ENCODE assay signal across 18 cellular contexts in genomic region chr14:95216013-95216412, GRCh38.
"Had no signal": no experiment of that assay in that cellular context is flagged by ENCODE, and none has a peak within 500 bp of the region (broad histone marks: within the 10 kb centered on the region; RNA-seq: fewer than 3 reads in every experiment).

No MANE protein-coding gene starts in this region.

- H3K36me3 ChIP-seq: brain microvascular endothelial cell, cardiac muscle cell, MG63 had no signal

- H3K27me3 ChIP-seq: brain microvascular endothelial cell, MG63 had no signal

- ATAC-seq: activated CD8-positive, alpha-beta memory T cell treated with anti-CD3 and anti-CD28 coated beads, Interleukin-2, amount 10 ng/mL, durations not matched to agents 7 days and 5 days; PC-3; WTC11 had no signal

- H3K9me3 ChIP-seq: MG63 had no signal

- H3K4me3 ChIP-seq: cardiac muscle cell, MG63 had no signal

- H3K27ac ChIP-seq: brain microvascular endothelial cell, cardiac muscle cell had no signal

- DNase-seq: activated CD4-positive, alpha-beta T cell treated with anti-CD3 and anti-CD28 coated beads for 1 hour; activated CD4-positive, alpha-beta T cell treated with anti-CD3 and anti-CD28 coated beads, Interleukin-2, amount 10 ng/mL, durations not matched to agents 24 days and 14 days; activated CD4-positive, alpha-beta T cell treated with anti-CD3 and anti-CD28 coated beads, Interleukin-2, amount 50 U/mL, for 48 hours; activated CD8-positive, alpha-beta memory T cell treated with anti-CD3 and anti-CD28 coated beads, Interleukin-2, amount 10 ng/mL, durations not matched to agents 7 days and 5 days; activated gamma-delta T cell; activated naive CD4-positive, alpha-beta T cell treated with anti-CD3 and anti-CD28 coated beads for 36 hours; activated T-cell treated with anti-CD3 and anti-CD28 coated beads, Interleukin-2, amount 50 U/mL, for 24 hours; amygdala; brain microvascular endothelial cell; MG63; NCI-H1105; NCI-H1436; NCI-H2029 treated with DMSO at 0.1 percent for 48 hours; NCI-H345; PC-3; SHP77 treated with DMSO at 0.1 percent for 48 hours had no signal
